19 cellular contexts compared by ENCODE assay signal in the genomic region with DNA sequence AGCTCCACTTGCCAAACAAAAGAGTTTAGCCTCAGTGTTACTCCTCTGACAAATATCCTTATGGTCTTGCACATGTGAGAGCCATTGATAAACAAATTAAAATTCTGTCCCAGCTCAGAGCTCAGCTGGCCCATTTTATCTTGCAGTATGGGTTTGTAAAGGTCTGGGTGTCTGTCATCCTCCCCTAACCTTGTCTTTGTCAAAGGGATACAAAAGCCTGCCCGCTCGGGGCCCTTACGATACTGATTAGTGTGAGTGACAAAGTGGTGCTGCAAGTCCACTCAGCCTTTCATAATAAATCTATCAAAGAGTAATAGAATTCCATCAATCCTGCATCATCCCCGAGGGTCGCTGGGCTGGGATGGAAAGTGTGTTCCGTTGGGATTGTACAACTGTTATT.
A peak's percentile ranks its signal among the peaks of the same experiment; 100 is the strongest.
DNase-seq lines count a peak whose midpoint lies in the region; ATAC-seq, FAIRE-seq and TF ChIP-seq lines count a peak whose summit lies in the region.
"Had no signal": no experiment of that assay in that cellular context is flagged by ENCODE, and none has a peak within 500 bp of the region (broad histone marks: within the 10 kb centered on the region; RNA-seq: fewer than 3 reads in every experiment).

No MANE protein-coding gene starts in this region.

- no peak overlapping the region for H3K18ac ChIP-seq in mesendoderm (ENCODE audit: low read length)

- TF ChIP-seq CTCF in SK-N-SH (IDR thresholded peaks at IDR 0.05), result no peak
- TF ChIP-seq CTCF in transverse colon (IDR thresholded peaks at IDR 0.05), result no peak
- TF ChIP-seq CTCF in HepG2 (CRISPR knock-in tag; IDR thresholded peaks at IDR 0.05), result no peak

- H3K4me3 ChIP-seq in SK-N-SH (ENCODE audit: low read depth in 2 of 2, low read length in 1 of 2), result no peak overlapping the region
- no peak overlapping the region for H3K4me3 ChIP-seq in mesendoderm (ENCODE audit: low read length)
- no peak overlapping the region for H3K4me3 ChIP-seq in transverse colon
- H3K4me3 ChIP-seq in HepG2 (replicated peaks in 1 of 3; ENCODE audit: insufficient read depth in 1 of 3, low read depth in 2 of 3, low read length in 3 of 3), result no peak overlapping the region
- H3K4me3 ChIP-seq: Peyer's patch had no signal

- no peaks in the 10 kb centered on the region for H3K4me1 Mint-ChIP-seq in activated T-cell treated with anti-CD3 and anti-CD28 coated beads, Interleukin-2, amount 50 U/mL, for 4 hours (ENCODE audit: low read depth)
- H3K4me1 Mint-ChIP-seq: B cell had no signal

- 30% methylated on average over 6 of the region's 6 CpGs for WGBS in SK-N-SH (ENCODE audit: low lambda C conversion rate)
- no CpG with 5 or more reads among the region's 6 CpGs for WGBS in mesendoderm (ENCODE audit: extremely low coverage, insufficient coverage, low lambda C conversion rate)
- WGBS in transverse colon (ENCODE audit: low coverage in 1 of 2), 2 donors, result 39 to 54% methylated on average over 6 of the region's 6 CpGs
- 2% methylated on average over 6 of the region's 6 CpGs for WGBS in HepG2 (ENCODE audit: low lambda C conversion rate)

- H4K5ac ChIP-seq in mesendoderm (ENCODE audit: low read length), result no peak overlapping the region

- DNase-seq in SK-N-SH, result peak; percentile 36
- peak; percentile 47 for DNase-seq in ecto neural progenitor cell (ENCODE audit: low spot score)
- DNase-seq in mesendoderm, result peak; percentile 23
- DNase-seq in transverse colon, result no peak
- no peak for DNase-seq in HepG2 (ENCODE audit: low spot score)
- DNase-seq in COLO668 (lab: John Stamatoyannopoulos, UW; ENCODE audit: unreplicated experiment), result no peak
- DNase-seq in activated T-cell treated with anti-CD3 and anti-CD28 coated beads, Interleukin-2, amount 50 U/mL, for 4 hours, result no peak
- DNase-seq: COR-L47, DMS 273 treated with DMSO at 0.1 percent for 48 hours, DND-41, NCI-H1417, NCI-H187 treated with DMSO at 0.1 percent for 48 hours, NCI-H226, NCI-H524, Peyer's patch had no signal

- BruUV-seq in HepG2 (replicated peaks; lab: Mats Ljungman, UMichigan), result no TSS peak

- H3K4ac ChIP-seq in mesendoderm (ENCODE audit: low read depth, low read length), result no peak overlapping the region

- no peaks in the 10 kb centered on the region for H3K79me1 ChIP-seq in mesendoderm (ENCODE audit: low read length)

- H3K9me3 ChIP-seq in SK-N-SH (no peaks in the 10 kb centered on the region), transverse colon (no peaks in the 10 kb centered on the region), HepG2 (ENCODE audit: low read length) (no peaks in the 10 kb centered on the region)
- H3K9me3 ChIP-seq: Peyer's patch had no signal

- H3K4me2 ChIP-seq in SK-N-SH (no peak overlapping the region), mesendoderm (ENCODE audit: low read length) (no peak overlapping the region), HepG2 (ENCODE audit: low read depth, low read length) (no peak overlapping the region)
- H3K4me2 ChIP-seq: KMS-11 had no signal

- H2BK5ac ChIP-seq in mesendoderm (ENCODE audit: low read length), result no peak overlapping the region

- no peak overlapping the region for H3K23ac ChIP-seq in mesendoderm (ENCODE audit: low read length)

- no peaks in the 10 kb centered on the region for H3F3A ChIP-seq in SK-N-SH (replicated peaks; ENCODE audit: insufficient read depth)

- H2BK120ac ChIP-seq in mesendoderm (ENCODE audit: low read depth, low read length), result no peak overlapping the region

- no peaks in the 10 kb centered on the region for H3K9me3 Mint-ChIP-seq in activated T-cell treated with anti-CD3 and anti-CD28 coated beads, Interleukin-2, amount 50 U/mL, for 4 hours

- H3K79me2 ChIP-seq in SK-N-SH (ENCODE audit: insufficient read depth) (no peaks in the 10 kb centered on the region), mesendoderm (ENCODE audit: control insufficient read depth, insufficient read depth, low read length) (no peaks in the 10 kb centered on the region), HepG2 (ENCODE audit: insufficient read depth, low read length) (no peaks in the 10 kb centered on the region)

- no peak overlapping the region for H3K27ac ChIP-seq in SK-N-SH (ENCODE audit: low read depth in 2 of 2, low read length in 1 of 2)
- H3K27ac ChIP-seq in mesendoderm (ENCODE audit: low read depth, low read length), result no peak overlapping the region
- no peak overlapping the region for H3K27ac ChIP-seq in transverse colon
- H3K27ac ChIP-seq in HepG2 (ENCODE audit: extremely low read length, insufficient read depth, low read length), result no peak overlapping the region
- H3K27ac ChIP-seq: KMS-11, Peyer's patch had no signal

- peaks cover 10% of the 10 kb centered on the region for H3K27me3 Mint-ChIP-seq in activated T-cell treated with anti-CD3 and anti-CD28 coated beads, Interleukin-2, amount 50 U/mL, for 4 hours (ENCODE audit: low read depth)

- H3K9ac ChIP-seq in SK-N-SH, result no peak overlapping the region
- H3K9ac ChIP-seq in mesendoderm (ENCODE audit: low read length), result no peak overlapping the region
- H3K9ac ChIP-seq in HepG2 (ENCODE audit: insufficient read depth, low read depth, low read length), result no peak overlapping the region
- H3K9ac ChIP-seq: KMS-11 had no signal

- TF ChIP-seq RAD21 in SK-N-SH (IDR thresholded peaks at IDR 0.05; ENCODE audit: low read length), result no peak
- TF ChIP-seq RAD21 in HepG2 (CRISPR knock-in tag; IDR thresholded peaks at IDR 0.05), result no peak

- FAIRE-seq in HepG2 (lab: Jason Lieb, UNC), result no peak
- FAIRE-seq: G401.6 had no signal

- POLR2A ChIA-PET in SK-N-SH (lab: Yijun Ruan, JAX) (no interaction called here), HepG2 (lab: Yijun Ruan, JAX) (no interaction called here)

- H3K4me1 ChIP-seq in SK-N-SH (ENCODE audit: control insufficient read depth in 1 of 2, insufficient read depth in 2 of 2, low read depth in 1 of 2, low read length in 1 of 2), result peaks cover 0 to 15% of the 10 kb centered on the region in 2 experiments; a peak in 2 of 4 replicates
- peaks cover 9% of the 10 kb centered on the region for H3K4me1 ChIP-seq in mesendoderm (ENCODE audit: control insufficient read depth, low read depth, low read length)
- H3K4me1 ChIP-seq in transverse colon, result no peaks in the 10 kb centered on the region
- no peaks in the 10 kb centered on the region for H3K4me1 ChIP-seq in HepG2 (ENCODE audit: insufficient read depth, low read length)
- H3K4me1 ChIP-seq: Peyer's patch had no signal

- no peak for TF ChIP-seq EP300 in SK-N-SH (IDR thresholded peaks at IDR 0.05; ENCODE audit: borderline replicate concordance in 1 of 2, low read depth in 1 of 2, low read length in 1 of 2)
- no peak for TF ChIP-seq EP300 in transverse colon (IDR thresholded peaks at IDR 0.05; ENCODE audit: low read depth)
- no peak for TF ChIP-seq EP300 in HepG2 (IDR thresholded peaks at IDR 0.05; ENCODE audit: low read depth in 2 of 2, low read length in 2 of 2)
- no peak for TF ChIP-seq EP300 in HepG2 (CRISPR knock-in tag; IDR thresholded peaks at IDR 0.05; ENCODE audit: borderline replicate concordance)

- H3K36me3 ChIP-seq in SK-N-SH (replicated peaks in 1 of 2; ENCODE audit: control insufficient read depth in 1 of 2, insufficient read depth in 2 of 2, low read length in 1 of 2) (no peaks in the 10 kb centered on the region), mesendoderm (ENCODE audit: control insufficient read depth, insufficient read depth, low read length) (no peaks in the 10 kb centered on the region), transverse colon (no peaks in the 10 kb centered on the region), HepG2 (replicated peaks in 1 of 2; ENCODE audit: control insufficient read depth in 1 of 2, insufficient read depth in 2 of 2, low read length in 2 of 2) (no peaks in the 10 kb centered on the region)
- H3K36me3 ChIP-seq: Peyer's patch had no signal

- no peaks in the 10 kb centered on the region for H3K36me3 Mint-ChIP-seq in activated T-cell treated with anti-CD3 and anti-CD28 coated beads, Interleukin-2, amount 50 U/mL, for 4 hours (ENCODE audit: insufficient read depth)

- no peak overlapping the region for H2AFZ ChIP-seq in SK-N-SH (ENCODE audit: low read depth)
- no peak overlapping the region for H2AFZ ChIP-seq in HepG2 (ENCODE audit: low read length)

- in situ Hi-C loops in transverse colon (cut with MboI; ENCODE audit: low pct_ligation_motif_present in 1 of 4, low pct_unique_long_range_greater_than_20kb in 1 of 4, low sequenced_read_pairs in 3 of 4), result no loop called here
- in situ Hi-C loops in HepG2 (cut with HindIII; ENCODE audit: extremely low pct_ligation_motif_present, low pct_unique_long_range_greater_than_20kb), result no loop called here

- no peak overlapping the region for H2AK5ac ChIP-seq in mesendoderm (ENCODE audit: low read length)

- H3K9me2 ChIP-seq in SK-N-SH, result no peaks in the 10 kb centered on the region

- no peak overlapping the region for H3K56ac ChIP-seq in mesendoderm (ENCODE audit: low read length)

- H2BK15ac ChIP-seq in mesendoderm (replicated peaks; ENCODE audit: low read depth), result no peak overlapping the region

- CTCF ChIA-PET in SK-N-SH (lab: Yijun Ruan, JAX), result interaction anchor here (1.5 kb wide), 1 partner anchor 128 kb away, joined by 5 read pairs; no protein-coding TSS in a partner anchor
- CTCF ChIA-PET in HepG2 (lab: Yijun Ruan, JAX; ENCODE audit: low intra/inter-chr PET ratio, low total read pairs), result no interaction called here

- H3K4me3 Mint-ChIP-seq in activated T-cell treated with anti-CD3 and anti-CD28 coated beads, Interleukin-2, amount 50 U/mL, for 4 hours, result no peak overlapping the region
- H3K4me3 Mint-ChIP-seq: B cell had no signal

- H4K8ac ChIP-seq in mesendoderm (ENCODE audit: low read depth, low read length), result no peak overlapping the region

- intact Hi-C loops in transverse colon (cut with DNase I; ENCODE audit: low total_unique reads) (no loop called here), HepG2 (cut with micrococcal nuclease; ENCODE audit: unreplicated experiment) (no loop called here)

- TF ChIP-seq POLR2A in transverse colon (IDR thresholded peaks at IDR 0.05) (no peak), HepG2 (IDR thresholded peaks at IDR 0.05; ENCODE audit: insufficient read depth in 1 of 2, low read depth in 2 of 2, low read length in 2 of 2) (no peak)

- H4K20me1 ChIP-seq in SK-N-SH (ENCODE audit: insufficient read depth) (no peaks in the 10 kb centered on the region), HepG2 (ENCODE audit: insufficient read depth, low read length) (no peaks in the 10 kb centered on the region)

- H3K27me3 ChIP-seq in SK-N-SH (ENCODE audit: insufficient read depth) (no peaks in the 10 kb centered on the region; the same call in 1 of the 2 replicates), mesendoderm (ENCODE audit: insufficient read depth, low read length, poor library complexity) (peaks cover 3% of the 10 kb centered on the region), transverse colon (peaks cover 21% of the 10 kb centered on the region), HepG2 (ENCODE audit: control insufficient read depth in 1 of 2, insufficient read depth in 2 of 2, low read length in 2 of 2) (peaks cover 0 to 14% of the 10 kb centered on the region in 2 experiments; a peak in 2 of 5 replicates)
- H3K27me3 ChIP-seq: Peyer's patch had no signal

- ATAC-seq in SK-N-SH treated with all-trans-retinoic acid at 6 μM for 48 hours, result no peak
- ATAC-seq in HepG2, result no peak
- ATAC-seq in activated T-cell treated with anti-CD3 and anti-CD28 coated beads, Interleukin-2, amount 50 U/mL, for 4 hours, result no peak

TF ChIP-seq in HepG2, 621 proteins besides CTCF, POLR2A, EP300 and RAD21:
- no peak for TF ChIP-seq HES4 (CRISPR knock-in tag; IDR thresholded peaks at IDR 0.05; ENCODE audit: borderline replicate concordance)
- no peak for TF ChIP-seq FOXP1 (IDR thresholded peaks at IDR 0.05)
- TF ChIP-seq FOXP1 (CRISPR knock-in tag; IDR thresholded peaks at IDR 0.05), result no peak

Comparison
In these comparisons a context has a peak if more than half of its experiments do, and no peak if none do; other contexts are left out.
1. DNase-seq: peak in SK-N-SH (single experiment), ecto neural progenitor cell (single experiment) and mesendoderm (single experiment); none in transverse colon (single experiment), HepG2 (single experiment), COLO668 (single experiment) and activated T-cell treated with anti-CD3 and anti-CD28 coated beads, Interleukin-2, amount 50 U/mL, for 4 hours (single experiment).